In genomic region chr3:189204467-189204866, GRCh38 we compare ENCODE assay signal across 18 cellular contexts. TPM values are rescaled to one million over a fixed set of nuclear protein-coding genes. Genes with fewer than 3 reads are reported as not detected.
DNase-seq lines count a peak whose midpoint lies in the region; ATAC-seq and TF ChIP-seq lines count a peak whose summit lies in the region.
"Had no signal": no experiment of that assay in that cellular context is flagged by ENCODE, and none has a peak within 500 bp of the region (broad histone marks: within the 10 kb centered on the region; RNA-seq: fewer than 3 reads in every experiment).

No MANE protein-coding gene starts in this region.

- no peak overlapping the region for H3K9ac ChIP-seq in trophoblast cell (ENCODE audit: low read length)

- H3K23ac ChIP-seq in trophoblast cell (ENCODE audit: low read length): no peak overlapping the region

- H4K12ac ChIP-seq in trophoblast cell (ENCODE audit: low read depth, low read length): no peak overlapping the region

- no peaks in the 10 kb centered on the region for H3K79me1 ChIP-seq in trophoblast cell (ENCODE audit: low read length)

- H3K4me2 ChIP-seq in trophoblast cell (ENCODE audit: low read length): peak overlapping the region; percentile 35

- peak; percentile 23 for ATAC-seq in foreskin keratinocyte
- ATAC-seq: T-cell had no signal

- CTCF ChIA-PET in GM10248 (lab: Yijun Ruan, JAX): interaction anchor here (1.0 to 2.1 kb wide), 4 partner anchors 10 to 28 kb away, joined by 3 to 7 read pairs (median 6); no protein-coding TSS in a partner anchor

- POLR2A ChIA-PET in GM10248 (lab: Yijun Ruan, JAX): no interaction called here

- H3K27me3 ChIP-seq in foreskin keratinocyte (peaks cover 8% of the 10 kb centered on the region), trophoblast cell (ENCODE audit: insufficient read depth, low read length) (no peaks in the 10 kb centered on the region)
- H3K27me3 ChIP-seq: thyroid gland had no signal

- no peak overlapping the region for H3K27ac ChIP-seq in foreskin keratinocyte
- peak overlapping the region; percentile 11 for H3K27ac ChIP-seq in trophoblast cell (ENCODE audit: low read depth, low read length)
- H3K27ac ChIP-seq: thyroid gland had no signal

- no CpG with 5 or more reads among the region's 5 CpGs for WGBS in trophoblast cell (ENCODE audit: extremely low coverage, insufficient coverage, insufficient read length)

- H3K9me3 ChIP-seq in trophoblast cell (ENCODE audit: insufficient read depth, low read depth, low read length): no peaks in the 10 kb centered on the region
- H3K9me3 ChIP-seq: thyroid gland had no signal

- H3K18ac ChIP-seq in trophoblast cell (ENCODE audit: low read length): no peak overlapping the region

- no peak overlapping the region for H3K4me3 ChIP-seq in trophoblast cell (ENCODE audit: low read depth, low read length)
- H3K4me3 ChIP-seq: thyroid gland had no signal

- no peak overlapping the region for H4K8ac ChIP-seq in trophoblast cell (ENCODE audit: low read depth, low read length)

- no peaks in the 10 kb centered on the region for H3K4me1 ChIP-seq in foreskin keratinocyte
- H3K4me1 ChIP-seq in trophoblast cell (ENCODE audit: control insufficient read depth in 1 of 2, insufficient read depth in 2 of 2, low read length in 2 of 2): peaks cover 0 to 8% of the 10 kb centered on the region in 2 experiments

- peak; percentile 36 for DNase-seq in EL
- peak; percentile 88 for DNase-seq in NCI-H69 (lab: John Stamatoyannopoulos, UW)
- DNase-seq in foreskin keratinocyte: peak in 1 of 2 donors; percentile 15
- no peak for DNase-seq in trophoblast cell
- DNase-seq in NCI-H1694 (lab: John Stamatoyannopoulos, UW): no peak
- DNase-seq in DMS 273 (lab: John Stamatoyannopoulos, UW; ENCODE audit: unreplicated experiment): no peak
- no peak for DNase-seq in GM10248 (ENCODE audit: extremely low spot score)
- DNase-seq: activated CD4-positive, alpha-beta T cell treated with anti-CD3 and anti-CD28 coated beads, Interleukin-2, amount 50 U/mL, for 48 hours; activated T-cell treated with anti-CD3 and anti-CD28 coated beads for 4 hours; amniotic stem cell; hypothalamus; NCI-H1048; NCI-H446 treated with DMSO at 0.1 percent for 48 hours; nephron progenitor cell; stimulated activated CD4-positive, alpha-beta T cell treated with anti-CD3 and anti-CD28 coated beads, Interleukin-1b, Interleukin-23, amount 100 ng/mL, for 48 hours; stimulated activated naive CD4-positive, alpha-beta T cell; T-cell; thyroid gland had no signal

- H3K79me2 ChIP-seq in trophoblast cell (ENCODE audit: control insufficient read depth, insufficient read depth, low read length, poor library complexity): no peaks in the 10 kb centered on the region

- H2BK12ac ChIP-seq in trophoblast cell (ENCODE audit: low read length): no peak overlapping the region

- no peak overlapping the region for H4K91ac ChIP-seq in trophoblast cell (ENCODE audit: low read depth, low read length)

- no peak overlapping the region for H2BK120ac ChIP-seq in trophoblast cell (ENCODE audit: insufficient read depth, low read length, poor library complexity)

- TF ChIP-seq CTCF in foreskin keratinocyte (conservative IDR thresholded peaks at IDR 0.05): no peak
- TF ChIP-seq CTCF in GM10248 (IDR thresholded peaks at IDR 0.05; ENCODE audit: control extremely low read depth, extremely low read depth, low read depth, missing control alignments): no peak

- no peak overlapping the region for H3K4ac ChIP-seq in trophoblast cell (ENCODE audit: low read depth, low read length)

- H3K36me3 ChIP-seq in trophoblast cell (ENCODE audit: control insufficient read depth in 1 of 2, insufficient read depth in 2 of 2, low read length in 2 of 2): no peaks in the 10 kb centered on the region
- H3K36me3 ChIP-seq: thyroid gland had no signal

- no peak overlapping the region for H3K14ac ChIP-seq in trophoblast cell (ENCODE audit: low read length)

- no peak overlapping the region for H2AK5ac ChIP-seq in trophoblast cell (ENCODE audit: low read length)

- no peak overlapping the region for H2AFZ ChIP-seq in trophoblast cell (ENCODE audit: insufficient read depth, low read length, poor library complexity)

- H2BK5ac ChIP-seq in trophoblast cell (ENCODE audit: low read depth, low read length, poor library complexity): no peak overlapping the region

RNA-seq across cellular contexts. Expression of gene TPRG1, which starts 32.7 kb away (rescaled TPM):
- 0.24 and 0.42 TPM in 2 replicates for total RNA-seq in foreskin keratinocyte
- polyA plus RNA-seq in foreskin keratinocyte: 0.17 and 0.69 TPM in 2 replicates
- 0.26 and 0.31 TPM in 2 replicates for polyA plus RNA-seq in trophoblast cell (2013)

Comparison
In these comparisons a context has a peak if more than half of its experiments do, and no peak if none do; other contexts are left out.
1. DNase-seq: peak in EL (single experiment) and NCI-H69 (single experiment); none in trophoblast cell (0 of 2), NCI-H1694 (single experiment), DMS 273 (single experiment) and GM10248 (single experiment).